2 cellular contexts compared by ENCODE assay signal in the genomic region with DNA sequence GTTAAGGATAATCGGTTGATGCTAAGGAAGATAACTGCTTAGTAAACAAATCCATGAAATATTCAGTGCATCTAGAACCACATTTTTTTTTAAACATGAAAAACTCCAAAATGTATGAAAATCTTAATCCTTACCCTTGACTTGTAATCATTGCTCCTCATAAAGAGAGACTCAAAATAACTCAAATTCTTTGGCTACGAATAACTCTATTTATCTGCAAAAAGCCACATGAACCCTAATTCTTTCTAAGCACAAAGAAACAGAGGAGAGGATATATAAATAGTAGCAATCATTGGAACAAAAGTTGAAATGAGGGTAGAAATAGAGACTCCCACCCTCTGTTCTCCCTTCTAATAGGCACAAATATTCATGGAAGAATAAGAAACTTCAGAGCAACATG.
TF ChIP-seq lines count a peak whose summit lies in the region.

No MANE protein-coding gene starts in this region.

TF ChIP-seq in IMR-90, 13 proteins besides CTCF, POLR2A, EP300 and RAD21:
- TF ChIP-seq FOS (IDR thresholded peaks at IDR 0.05; ENCODE audit: low read depth, low read length) (no peak), MAZ (IDR thresholded peaks at IDR 0.05; ENCODE audit: borderline replicate concordance, low read depth, low read length) (no peak), MXI1 (IDR thresholded peaks at IDR 0.05; ENCODE audit: borderline replicate concordance, low read depth, low read length) (no peak)

TF ChIP-seq in K562, 482 proteins besides CTCF, POLR2A, EP300 and RAD21:
- peak; percentile 27; the same call in 1 of the 2 replicates for TF ChIP-seq ZNF316 (IDR thresholded peaks at IDR 0.05)
- TF ChIP-seq HDAC3 (IDR thresholded peaks at IDR 0.05; ENCODE audit: borderline replicate concordance, partially characterized antibody), result no peak
